Comparison of ENCODE assay signal across 8 cellular contexts in the genomic region with DNA sequence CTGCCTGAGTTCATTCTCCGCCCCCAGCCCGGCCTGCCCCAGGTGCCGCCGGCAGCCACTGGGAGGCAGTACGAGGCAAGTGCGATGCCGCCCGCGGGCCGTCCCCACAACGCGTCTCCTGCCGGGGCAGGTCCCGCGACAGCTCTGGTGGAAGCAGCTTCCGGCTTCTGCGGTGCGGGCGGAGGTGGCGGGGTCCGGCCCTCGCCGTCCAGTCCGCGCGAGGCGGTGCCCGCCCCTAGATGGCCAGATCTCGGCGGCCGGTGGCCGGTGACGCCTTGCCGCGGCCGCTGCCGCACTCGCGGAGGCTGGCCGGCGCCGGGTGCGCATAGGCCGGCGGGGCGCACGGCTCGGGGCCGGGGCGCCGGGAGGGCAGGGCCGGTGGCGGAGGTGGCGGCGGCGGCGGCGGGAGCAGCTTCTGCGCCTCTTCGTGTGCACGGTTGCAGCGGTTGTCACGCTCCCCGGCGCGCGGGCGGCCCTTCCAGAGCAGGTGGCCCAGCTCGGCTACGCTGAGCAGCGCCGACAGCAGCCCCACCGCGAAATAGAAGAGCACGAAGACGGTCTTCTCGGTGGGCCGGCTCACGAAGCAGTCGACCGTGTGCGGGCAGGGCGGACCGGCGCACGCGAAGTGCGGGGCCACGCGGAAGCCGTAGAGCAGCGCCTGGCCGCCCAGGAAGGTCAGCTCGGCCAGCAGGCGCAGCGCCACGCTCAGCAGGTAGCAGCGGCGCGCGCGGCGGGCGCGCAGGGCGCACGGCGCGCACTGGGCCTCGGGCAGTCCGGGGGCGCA. TPM values are rescaled to one million over a fixed set of nuclear protein-coding genes. Genes with fewer than 3 reads are reported as not detected.
DNase-seq lines count a peak whose midpoint lies in the region; ATAC-seq, FAIRE-seq and TF ChIP-seq lines count a peak whose summit lies in the region.

No MANE protein-coding gene starts in this region.

- peak; percentile 99 for FAIRE-seq in HTR-8/SVneo (lab: Jason Lieb, UNC)

- H3K36me3 ChIP-seq in BJ (ENCODE audit: control insufficient read depth, insufficient read depth, low read length) (no peaks in the 10 kb centered on the region), rectal smooth muscle tissue (ENCODE audit: control insufficient read depth, insufficient read depth, low read length) (no peaks in the 10 kb centered on the region)

- DNase-seq in BJ (ENCODE audit: low read depth) (no peak), HTR-8/SVneo (ENCODE audit: insufficient read length, low spot score) (peak; percentile 93), RWPE1 (ENCODE audit: low spot score) (peak; percentile 56), germinal center (ENCODE audit: low spot score) (peak; percentile 86)
- DNase-seq in activated effector memory CD4-positive, alpha-beta T cell treated with Interleukin-2 at 50 U/mL for 16 hours, result peak; percentile 70

- H3K4me3 ChIP-seq in BJ (ENCODE audit: low read depth, low read length), result peak overlapping the region; percentile 43
- H3K4me3 ChIP-seq in rectal smooth muscle tissue (ENCODE audit: low read length), result peak overlapping the region; percentile 78

- POLR2A ChIA-PET in BJ (lab: Charles Lee) (no interaction called here), RWPE1 (lab: Yijun Ruan, JAX; ENCODE audit: low non-redundant PET) (interaction anchor here (0.8 kb wide), 1 partner anchor 15 kb away, joined by 4 read pairs; no protein-coding TSS in a partner anchor)

- peak; percentile 45 for TF ChIP-seq POLR2A in GM19099 (IDR thresholded peaks at IDR 0.05; ENCODE audit: extremely low read depth, insufficient read length, low read depth)

- no peak overlapping the region for H3K9ac ChIP-seq in rectal smooth muscle tissue (ENCODE audit: low read length)

- H3K27me3 ChIP-seq in BJ (ENCODE audit: control insufficient read depth, insufficient read depth, low read length) (no peaks in the 10 kb centered on the region), rectal smooth muscle tissue (ENCODE audit: control insufficient read depth, insufficient read depth, low read length) (peaks cover 3% of the 10 kb centered on the region)

- CTCF ChIA-PET in BJ (lab: Yijun Ruan, JAX) (interaction anchor here (0.6 to 28.2 kb wide), 23 partner anchors 9 to 1300 kb away, joined by 3 to 762 read pairs (median 4); a partner anchor contains a TSS), RWPE1 (lab: Yijun Ruan, JAX) (interaction anchor here (0.6 to 1.1 kb wide), 2 partner anchors 14 to 171 kb away, joined by 3 to 8 read pairs; no protein-coding TSS in a partner anchor)

- peaks cover 2% of the 10 kb centered on the region for H3K4me1 ChIP-seq in rectal smooth muscle tissue (ENCODE audit: control insufficient read depth, insufficient read depth, low read length)

- ATAC-seq in GM21367 (IDR thresholded peaks at IDR 0.05; ENCODE audit: unreplicated experiment), result no peak

- peak; percentile 85 for TF ChIP-seq CTCF in BJ (IDR thresholded peaks at IDR 0.05; ENCODE audit: insufficient read depth, low read depth, low read length)
- TF ChIP-seq CTCF in RWPE1 (conservative IDR thresholded peaks at IDR 0.05; ENCODE audit: low read depth), result peak; percentile 71

- H3K27ac ChIP-seq in RWPE1, result no peak overlapping the region
- no peak overlapping the region for H3K27ac ChIP-seq in rectal smooth muscle tissue (ENCODE audit: low read depth, low read length)

RNA-seq across cellular contexts. Expression of a gene that starts 1.6 kb away (rescaled TPM):
- 0.48 and 0.56 TPM in 2 replicates for polyA plus RNA-seq in BJ (2011; rRNA removed)
- polyA minus RNA-seq in BJ (2011; rRNA and poly(A)+ RNA removed), result 0.26 and 0.28 TPM in 2 replicates

RNA-seq across cellular contexts. Expression of a gene that starts 53.9 kb away (rescaled TPM):
- 6.3 and 6.5 TPM in 2 replicates for polyA plus RNA-seq in BJ (2011; rRNA removed)
- polyA minus RNA-seq in BJ (2011; rRNA and poly(A)+ RNA removed), result 11.3 and 11.6 TPM in 2 replicates

RNA-seq across cellular contexts. Expression of a gene that starts 54.8 kb away (rescaled TPM):
- 31.8 and 69.6 TPM in 2 replicates for polyA plus RNA-seq in BJ (2011; rRNA removed)
- 15.7 and 25.5 TPM in 2 replicates for polyA minus RNA-seq in BJ (2011; rRNA and poly(A)+ RNA removed)
